Comparison of ENCODE assay signal across 8 cellular contexts in genomic region chr15:51982013-51982769, GRCh38. TPM values are rescaled to one million over a fixed set of nuclear protein-coding genes. Genes with fewer than 3 reads are reported as not detected.
DNase-seq lines count a peak whose midpoint lies in the region; ATAC-seq and TF ChIP-seq lines count a peak whose summit lies in the region.

No MANE protein-coding gene starts in this region.

- H4K20me1 ChIP-seq in OCI-LY3 (ENCODE audit: insufficient read depth, low read length): no peaks in the 10 kb centered on the region

- H3K9me3 Mint-ChIP-seq in activated T-helper 1 cell treated with anti-CD3 and anti-CD28 coated beads, Interleukin-12 subunit alpha, Interleukin-12 subunit beta, Interleukin-2, Interleukin-4 antibody, amounts not matched to agents 30 ng/mL and 10 ng/mL and 1 ng/mL, durations not matched to agents 14 hours and 24 hours and 36 hours: no peaks in the 10 kb centered on the region

- no peak for TF ChIP-seq POLR2A in lower leg skin (IDR thresholded peaks at IDR 0.05)

- no peaks in the 10 kb centered on the region for H3K9me3 ChIP-seq in OCI-LY3 (ENCODE audit: insufficient read depth, low read length)
- H3K9me3 ChIP-seq in psoas muscle: no peaks in the 10 kb centered on the region

- peak; percentile 88 for TF ChIP-seq CTCF in OCI-LY3 (IDR thresholded peaks at IDR 0.05; ENCODE audit: low read depth, low read length)
- TF ChIP-seq CTCF in psoas muscle (IDR thresholded peaks at IDR 0.05): peak; percentile 34
- TF ChIP-seq CTCF in lower leg skin (IDR thresholded peaks at IDR 0.05): no peak

- H3K4me1 Mint-ChIP-seq in activated T-helper 1 cell treated with anti-CD3 and anti-CD28 coated beads, Interleukin-12 subunit alpha, Interleukin-12 subunit beta, Interleukin-2, Interleukin-4 antibody, amounts not matched to agents 30 ng/mL and 10 ng/mL and 1 ng/mL, durations not matched to agents 14 hours and 24 hours and 36 hours (ENCODE audit: low read depth): peaks cover 13% of the 10 kb centered on the region

- peak overlapping the region; percentile 96 for H2AFZ ChIP-seq in OCI-LY3 (ENCODE audit: low read depth, low read length)

- H3K9ac ChIP-seq in OCI-LY3 (ENCODE audit: low read length): peak overlapping the region; percentile 71

- no peaks in the 10 kb centered on the region for H3K79me2 ChIP-seq in OCI-LY3 (ENCODE audit: low read length)

- H3K27ac ChIP-seq in OCI-LY3 (ENCODE audit: low read length) (peak overlapping the region; percentile 42), psoas muscle (peak overlapping the region; percentile 53)

- H3K36me3 ChIP-seq in OCI-LY3 (replicated peaks; ENCODE audit: low read depth, low read length): no peaks in the 10 kb centered on the region
- no peaks in the 10 kb centered on the region for H3K36me3 ChIP-seq in psoas muscle (ENCODE audit: insufficient read depth in 1 of 2, low read depth in 1 of 2)

- H3K36me3 Mint-ChIP-seq in activated T-helper 1 cell treated with anti-CD3 and anti-CD28 coated beads, Interleukin-12 subunit alpha, Interleukin-12 subunit beta, Interleukin-2, Interleukin-4 antibody, amounts not matched to agents 30 ng/mL and 10 ng/mL and 1 ng/mL, durations not matched to agents 14 hours and 24 hours and 36 hours (ENCODE audit: low read depth): no peaks in the 10 kb centered on the region

- peak overlapping the region; percentile 98 for H3K4me2 ChIP-seq in OCI-LY3 (ENCODE audit: low read length)

- H3K4me1 ChIP-seq in OCI-LY3 (ENCODE audit: low read length) (peaks cover 14% of the 10 kb centered on the region), psoas muscle (peaks cover 15% of the 10 kb centered on the region)

- H3K4me3 ChIP-seq in OCI-LY3 (ENCODE audit: low read length) (peak overlapping the region; percentile 79), psoas muscle (peak overlapping the region; percentile 49), lower leg skin (ENCODE audit: low read depth, poor library complexity, severe bottlenecking) (no peak overlapping the region)

- DNase-seq in DMS79 treated with DMSO at 0.1 percent for 48 hours (lab: John Stamatoyannopoulos, UW) (peak; percentile 21), foreskin melanocyte (peak; percentile 74), psoas muscle (peak; percentile 25 to 54), lower leg skin (ENCODE audit: low spot score in 2 of 2) (no peak)
- DNase-seq in activated T-helper 1 cell treated with anti-CD3 and anti-CD28 coated beads, Interleukin-12 subunit alpha, Interleukin-12 subunit beta, Interleukin-2, Interleukin-4 antibody, amounts not matched to agents 30 ng/mL and 10 ng/mL and 1 ng/mL, durations not matched to agents 14 hours and 24 hours and 36 hours (ENCODE audit: low spot score): peak; percentile 57

- 10 to 22% (median 12%) methylated on average over 7 of the region's 7 CpGs for WGBS in psoas muscle, 3 donors
- WGBS in lower leg skin, 2 donors: 7 to 8% methylated on average over 7 of the region's 7 CpGs

- peak overlapping the region; percentile 87 for H3K27ac Mint-ChIP-seq in activated T-helper 1 cell treated with anti-CD3 and anti-CD28 coated beads, Interleukin-12 subunit alpha, Interleukin-12 subunit beta, Interleukin-2, Interleukin-4 antibody, amounts not matched to agents 30 ng/mL and 10 ng/mL and 1 ng/mL, durations not matched to agents 14 hours and 24 hours and 36 hours

- peaks cover 3% of the 10 kb centered on the region for H3K27me3 Mint-ChIP-seq in activated T-helper 1 cell treated with anti-CD3 and anti-CD28 coated beads, Interleukin-12 subunit alpha, Interleukin-12 subunit beta, Interleukin-2, Interleukin-4 antibody, amounts not matched to agents 30 ng/mL and 10 ng/mL and 1 ng/mL, durations not matched to agents 14 hours and 24 hours and 36 hours (ENCODE audit: insufficient read depth)

- no peaks in the 10 kb centered on the region for H3K27me3 ChIP-seq in OCI-LY3 (ENCODE audit: low read depth, low read length)
- no peaks in the 10 kb centered on the region for H3K27me3 ChIP-seq in psoas muscle (ENCODE audit: insufficient read depth in 3 of 3, low read length in 2 of 3)

- H3K4me3 Mint-ChIP-seq in activated T-helper 1 cell treated with anti-CD3 and anti-CD28 coated beads, Interleukin-12 subunit alpha, Interleukin-12 subunit beta, Interleukin-2, Interleukin-4 antibody, amounts not matched to agents 30 ng/mL and 10 ng/mL and 1 ng/mL, durations not matched to agents 14 hours and 24 hours and 36 hours: peak overlapping the region; percentile 76

- peak; percentile 80 for ATAC-seq in GM19467 (IDR thresholded peaks at IDR 0.05; ENCODE audit: unreplicated experiment)
- ATAC-seq in HG03558 (IDR thresholded peaks at IDR 0.05; ENCODE audit: extremely low read depth, unreplicated experiment): peak; percentile 92
- ATAC-seq in psoas muscle: peak in 3 of 4 donors; percentile 62 to 78 (median 69)

- intact Hi-C loops in activated T-helper 1 cell treated with anti-CD3 and anti-CD28 coated beads, Interleukin-12 subunit alpha, Interleukin-12 subunit beta, Interleukin-2, Interleukin-4 antibody, amounts not matched to agents 30 ng/mL and 10 ng/mL and 1 ng/mL, durations not matched to agents 14 hours and 24 hours and 36 hours (cut with micrococcal nuclease): loop anchor here (1.0 to 2.0 kb wide), 10 partner anchors 11 to 245 kb away; partner anchors contain the start of gene LEO1
- intact Hi-C loops in psoas muscle (cut with DNase I) (loop anchor here (5.0 kb wide), 2 partner anchors 35 to 95 kb away; partner anchors contain the start of gene MAPK6 (in 2 of the 2)), lower leg skin (cut with DNase I; ENCODE audit: low total_unique reads) (loop anchor here (5.0 kb wide), 1 partner anchor 160 kb away; no protein-coding TSS in a partner anchor)

RNA-seq across cellular contexts. Expression of gene LEO1, which starts 10.6 kb away (rescaled TPM):
- 36.3 and 36.5 TPM in 2 replicates for total RNA-seq in activated T-helper 1 cell treated with anti-CD3 and anti-CD28 coated beads, Interleukin-12 subunit alpha, Interleukin-12 subunit beta, Interleukin-2, Interleukin-4 antibody, amounts not matched to agents 30 ng/mL and 10 ng/mL and 1 ng/mL, durations not matched to agents 14 hours and 24 hours and 36 hours
- total RNA-seq in psoas muscle: 10 to 100 TPM in 1 of 4 donors, 1 to 10 TPM in 3; 6.2 to 10.2 (median 7.1) TPM
- polyA plus RNA-seq in psoas muscle: 10 to 100 TPM in 2 of 3 donors, 1 to 10 TPM in 1; 7.1 to 18.6 (median 16.3) TPM
- 10 to 100 TPM; 18.5 to 23.8 (median 20.8) TPM for total RNA-seq in lower leg skin

RNA-seq across cellular contexts. Expression of gene MAPK6, which starts 36.8 kb away (rescaled TPM):
- 57.3 and 57.9 TPM in 2 replicates for total RNA-seq in activated T-helper 1 cell treated with anti-CD3 and anti-CD28 coated beads, Interleukin-12 subunit alpha, Interleukin-12 subunit beta, Interleukin-2, Interleukin-4 antibody, amounts not matched to agents 30 ng/mL and 10 ng/mL and 1 ng/mL, durations not matched to agents 14 hours and 24 hours and 36 hours
- total RNA-seq in psoas muscle (10 to 100 TPM; 29.4 to 58.5 (median 47.7) TPM), lower leg skin (10 to 100 TPM; 48.8 to 73.1 (median 54.5) TPM)
- polyA plus RNA-seq in psoas muscle: 10 to 100 TPM; 21.1 to 62.7 (median 48.5) TPM

Comparison
In these comparisons a context has a peak if more than half of its experiments do, and no peak if none do; other contexts are left out.
1. DNase-seq: peak in DMS79 treated with DMSO at 0.1 percent for 48 hours (single experiment), activated T-helper 1 cell treated with anti-CD3 and anti-CD28 coated beads, Interleukin-12 subunit alpha, Interleukin-12 subunit beta, Interleukin-2, Interleukin-4 antibody, amounts not matched to agents 30 ng/mL and 10 ng/mL and 1 ng/mL, durations not matched to agents 14 hours and 24 hours and 36 hours (single experiment), foreskin melanocyte (single experiment) and psoas muscle (2 of 2); none in lower leg skin (0 of 2).
2. CTCF ChIP-seq: peak in OCI-LY3 (single experiment) and psoas muscle (single experiment); none in lower leg skin (0 of 3).
3. Peak in every context shown above with its lines, with median percentiles within 50 percentile points of each other: ATAC-seq.